Comparison of ENCODE assay signal across 1 cellular context in the genomic region with DNA sequence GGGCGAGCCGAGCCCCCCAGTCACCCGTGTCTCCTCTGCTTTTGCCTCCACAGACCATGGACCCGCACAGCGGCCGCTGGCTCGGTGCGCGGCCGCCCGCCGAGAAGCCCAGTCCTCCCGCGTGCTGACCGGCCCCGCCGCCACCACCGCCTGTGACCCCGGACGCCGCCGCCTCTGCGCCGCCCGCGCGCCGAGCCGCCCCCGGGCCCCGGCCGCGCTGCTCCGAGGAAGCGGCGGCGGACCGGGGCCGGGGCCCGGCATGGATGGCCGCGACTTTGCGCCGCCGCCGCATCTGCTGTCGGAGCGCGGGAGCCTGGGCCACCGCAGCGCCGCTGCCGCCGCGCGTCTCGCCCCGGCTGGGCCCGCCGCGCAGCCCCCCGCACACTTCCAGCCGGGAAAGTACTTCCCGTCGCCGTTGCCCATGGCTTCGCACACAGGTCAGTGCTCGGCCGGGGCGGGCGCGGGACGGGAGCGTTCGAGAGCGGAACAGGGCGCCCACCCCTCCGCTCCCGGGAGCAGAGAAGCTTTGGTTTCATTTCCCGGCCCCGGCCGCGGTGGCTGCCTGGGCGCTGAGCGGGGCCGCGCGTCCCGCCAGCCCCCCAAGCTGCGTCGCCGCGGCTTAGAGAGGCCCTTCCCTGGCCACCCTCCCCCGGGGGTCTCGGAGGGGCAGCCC.
TF ChIP-seq lines count a peak whose summit lies in the region.

No MANE protein-coding gene starts in this region.

TF ChIP-seq in HepG2, 621 proteins besides CTCF, POLR2A, EP300 and RAD21 (continued from another document):
- TF ChIP-seq, protein P1, sequence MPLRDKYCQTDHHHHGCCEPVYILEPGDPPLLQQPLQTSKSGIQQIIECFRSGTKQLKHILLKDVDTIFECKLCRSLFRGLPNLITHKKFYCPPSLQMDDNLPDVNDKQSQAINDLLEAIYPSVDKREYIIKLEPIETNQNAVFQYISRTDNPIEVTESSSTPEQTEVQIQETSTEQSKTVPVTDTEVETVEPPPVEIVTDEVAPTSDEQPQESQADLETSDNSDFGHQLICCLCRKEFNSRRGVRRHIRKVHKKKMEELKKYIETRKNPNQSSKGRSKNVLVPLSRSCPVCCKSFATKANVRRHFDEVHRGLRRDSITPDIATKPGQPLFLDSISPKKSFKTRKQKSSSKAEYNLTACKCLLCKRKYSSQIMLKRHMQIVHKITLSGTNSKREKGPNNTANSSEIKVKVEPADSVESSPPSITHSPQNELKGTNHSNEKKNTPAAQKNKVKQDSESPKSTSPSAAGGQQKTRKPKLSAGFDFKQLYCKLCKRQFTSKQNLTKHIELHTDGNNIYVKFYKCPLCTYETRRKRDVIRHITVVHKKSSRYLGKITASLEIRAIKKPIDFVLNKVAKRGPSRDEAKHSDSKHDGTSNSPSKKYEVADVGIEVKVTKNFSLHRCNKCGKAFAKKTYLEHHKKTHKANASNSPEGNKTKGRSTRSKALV (CRISPR knock-in tag; IDR thresholded peaks at IDR 0.05), result peak; percentile 50; the same call in 1 of the 2 replicates
- TF ChIP-seq ZNF674 (CRISPR knock-in tag; IDR thresholded peaks at IDR 0.05; ENCODE audit: low read depth) (0 out of 2 replicates have a peak, but pooled peaks have one; percentile 27), ATAD3A (CRISPR knock-in tag; IDR thresholded peaks at IDR 0.05) (no peak), KLF15 (CRISPR knock-in tag; IDR thresholded peaks at IDR 0.05; ENCODE audit: borderline replicate concordance) (0 out of 2 replicates have a peak, but pooled peaks have one; percentile 5), ZIK1 (CRISPR knock-in tag; IDR thresholded peaks at IDR 0.05; ENCODE audit: borderline replicate concordance, low read depth) (no peak), NONO (IDR thresholded peaks at IDR 0.05) (no peak), NONO (CRISPR knock-in tag; conservative IDR thresholded peaks at IDR 0.05) (no peak), ZNF777 (CRISPR knock-in tag; IDR thresholded peaks at IDR 0.05) (peak; percentile 57), MTA1 (CRISPR knock-in tag; IDR thresholded peaks at IDR 0.05; ENCODE audit: borderline replicate concordance) (no peak), STAT5B (CRISPR knock-in tag; IDR thresholded peaks at IDR 0.05) (no peak), FOSL2 (CRISPR knock-in tag; IDR thresholded peaks at IDR 0.05) (no peak), ZNF335 (CRISPR knock-in tag; IDR thresholded peaks at IDR 0.05) (no peak), RXRA (CRISPR knock-in tag; IDR thresholded peaks at IDR 0.05) (0 out of 2 replicates have a peak, but pooled peaks have one; percentile 0), PHF8 (CRISPR knock-in tag; IDR thresholded peaks at IDR 0.05) (peak; percentile 10; the same call in 1 of the 2 replicates), MYC (CRISPR knock-in tag; IDR thresholded peaks at IDR 0.05; ENCODE audit: borderline replicate concordance) (no peak), HOXA3 (CRISPR knock-in tag; IDR thresholded peaks at IDR 0.05) (0 out of 2 replicates have a peak, but pooled peaks have one; percentile 9), AGO2 (optimal IDR thresholded peaks at IDR 0.05; ENCODE audit: low read depth, low read length) (peak; percentile 29), ZNF331 (CRISPR knock-in tag; IDR thresholded peaks at IDR 0.05) (0 out of 2 replicates have a peak, but pooled peaks have one; percentile 5), RAD51 (IDR thresholded peaks at IDR 0.05; ENCODE audit: borderline replicate concordance) (no peak), ZNF816 (CRISPR knock-in tag; IDR thresholded peaks at IDR 0.05; ENCODE audit: borderline replicate concordance) (no peak), ZSCAN21 (CRISPR knock-in tag; IDR thresholded peaks at IDR 0.05; ENCODE audit: borderline replicate concordance) (0 out of 2 replicates have a peak, but pooled peaks have one; percentile 52), BCL6 (CRISPR knock-in tag; IDR thresholded peaks at IDR 0.05) (peak; percentile 20; the same call in 1 of the 2 replicates), PAX8 (CRISPR knock-in tag; IDR thresholded peaks at IDR 0.05; ENCODE audit: borderline replicate concordance) (peak; percentile 54; the same call in 1 of the 2 replicates), KMT2A (CRISPR knock-in tag; IDR thresholded peaks at IDR 0.05) (0 out of 2 replicates have a peak, but pooled peaks have one; percentile 12), ZBTB7B (CRISPR knock-in tag; IDR thresholded peaks at IDR 0.05) (peak; percentile 55; the same call in 1 of the 2 replicates), XRCC5 (optimal IDR thresholded peaks at IDR 0.05; ENCODE audit: low read length) (no peak), ZSCAN9 (CRISPR knock-in tag; IDR thresholded peaks at IDR 0.05; ENCODE audit: borderline replicate concordance) (no peak)
- TF ChIP-seq, protein P2, sequence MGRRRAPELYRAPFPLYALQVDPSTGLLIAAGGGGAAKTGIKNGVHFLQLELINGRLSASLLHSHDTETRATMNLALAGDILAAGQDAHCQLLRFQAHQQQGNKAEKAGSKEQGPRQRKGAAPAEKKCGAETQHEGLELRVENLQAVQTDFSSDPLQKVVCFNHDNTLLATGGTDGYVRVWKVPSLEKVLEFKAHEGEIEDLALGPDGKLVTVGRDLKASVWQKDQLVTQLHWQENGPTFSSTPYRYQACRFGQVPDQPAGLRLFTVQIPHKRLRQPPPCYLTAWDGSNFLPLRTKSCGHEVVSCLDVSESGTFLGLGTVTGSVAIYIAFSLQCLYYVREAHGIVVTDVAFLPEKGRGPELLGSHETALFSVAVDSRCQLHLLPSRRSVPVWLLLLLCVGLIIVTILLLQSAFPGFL (CRISPR knock-in tag; IDR thresholded peaks at IDR 0.05), result no peak
- TF ChIP-seq, protein P3, sequence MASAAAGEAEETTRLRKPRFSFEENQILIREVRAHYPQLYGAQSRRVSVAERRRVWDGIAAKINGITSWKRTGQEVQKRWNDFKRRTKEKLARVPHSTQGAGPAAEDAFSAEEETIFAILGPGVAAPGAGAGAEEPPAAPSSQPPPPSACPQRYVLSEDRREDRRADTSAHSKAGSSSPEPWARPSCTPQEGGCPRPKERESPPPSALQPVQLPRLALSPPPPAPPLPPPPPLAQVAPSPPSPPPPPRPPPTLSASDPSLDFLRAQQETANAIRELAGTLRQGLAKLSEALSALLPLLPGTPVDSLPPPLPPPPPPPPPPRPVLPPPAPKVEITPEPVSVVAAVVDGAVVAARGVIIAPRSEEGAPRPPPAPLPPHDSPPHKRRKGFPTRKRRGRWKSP (CRISPR knock-in tag; IDR thresholded peaks at IDR 0.05), result peak; percentile 16; the same call in 1 of the 2 replicates
- TF ChIP-seq, protein P4, sequence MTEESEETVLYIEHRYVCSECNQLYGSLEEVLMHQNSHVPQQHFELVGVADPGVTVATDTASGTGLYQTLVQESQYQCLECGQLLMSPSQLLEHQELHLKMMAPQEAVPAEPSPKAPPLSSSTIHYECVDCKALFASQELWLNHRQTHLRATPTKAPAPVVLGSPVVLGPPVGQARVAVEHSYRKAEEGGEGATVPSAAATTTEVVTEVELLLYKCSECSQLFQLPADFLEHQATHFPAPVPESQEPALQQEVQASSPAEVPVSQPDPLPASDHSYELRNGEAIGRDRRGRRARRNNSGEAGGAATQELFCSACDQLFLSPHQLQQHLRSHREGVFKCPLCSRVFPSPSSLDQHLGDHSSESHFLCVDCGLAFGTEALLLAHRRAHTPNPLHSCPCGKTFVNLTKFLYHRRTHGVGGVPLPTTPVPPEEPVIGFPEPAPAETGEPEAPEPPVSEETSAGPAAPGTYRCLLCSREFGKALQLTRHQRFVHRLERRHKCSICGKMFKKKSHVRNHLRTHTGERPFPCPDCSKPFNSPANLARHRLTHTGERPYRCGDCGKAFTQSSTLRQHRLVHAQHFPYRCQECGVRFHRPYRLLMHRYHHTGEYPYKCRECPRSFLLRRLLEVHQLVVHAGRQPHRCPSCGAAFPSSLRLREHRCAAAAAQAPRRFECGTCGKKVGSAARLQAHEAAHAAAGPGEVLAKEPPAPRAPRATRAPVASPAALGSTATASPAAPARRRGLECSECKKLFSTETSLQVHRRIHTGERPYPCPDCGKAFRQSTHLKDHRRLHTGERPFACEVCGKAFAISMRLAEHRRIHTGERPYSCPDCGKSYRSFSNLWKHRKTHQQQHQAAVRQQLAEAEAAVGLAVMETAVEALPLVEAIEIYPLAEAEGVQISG (CRISPR knock-in tag; IDR thresholded peaks at IDR 0.05), result 0 out of 2 replicates have a peak, but pooled peaks have one; percentile 8
- TF ChIP-seq, protein P5, sequence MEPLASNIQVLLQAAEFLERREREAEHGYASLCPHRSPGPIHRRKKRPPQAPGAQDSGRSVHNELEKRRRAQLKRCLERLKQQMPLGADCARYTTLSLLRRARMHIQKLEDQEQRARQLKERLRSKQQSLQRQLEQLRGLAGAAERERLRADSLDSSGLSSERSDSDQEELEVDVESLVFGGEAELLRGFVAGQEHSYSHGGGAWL (CRISPR knock-in tag; IDR thresholded peaks at IDR 0.05), result 0 out of 2 replicates have a peak, but pooled peaks have one; percentile 23
